In the genomic region with DNA sequence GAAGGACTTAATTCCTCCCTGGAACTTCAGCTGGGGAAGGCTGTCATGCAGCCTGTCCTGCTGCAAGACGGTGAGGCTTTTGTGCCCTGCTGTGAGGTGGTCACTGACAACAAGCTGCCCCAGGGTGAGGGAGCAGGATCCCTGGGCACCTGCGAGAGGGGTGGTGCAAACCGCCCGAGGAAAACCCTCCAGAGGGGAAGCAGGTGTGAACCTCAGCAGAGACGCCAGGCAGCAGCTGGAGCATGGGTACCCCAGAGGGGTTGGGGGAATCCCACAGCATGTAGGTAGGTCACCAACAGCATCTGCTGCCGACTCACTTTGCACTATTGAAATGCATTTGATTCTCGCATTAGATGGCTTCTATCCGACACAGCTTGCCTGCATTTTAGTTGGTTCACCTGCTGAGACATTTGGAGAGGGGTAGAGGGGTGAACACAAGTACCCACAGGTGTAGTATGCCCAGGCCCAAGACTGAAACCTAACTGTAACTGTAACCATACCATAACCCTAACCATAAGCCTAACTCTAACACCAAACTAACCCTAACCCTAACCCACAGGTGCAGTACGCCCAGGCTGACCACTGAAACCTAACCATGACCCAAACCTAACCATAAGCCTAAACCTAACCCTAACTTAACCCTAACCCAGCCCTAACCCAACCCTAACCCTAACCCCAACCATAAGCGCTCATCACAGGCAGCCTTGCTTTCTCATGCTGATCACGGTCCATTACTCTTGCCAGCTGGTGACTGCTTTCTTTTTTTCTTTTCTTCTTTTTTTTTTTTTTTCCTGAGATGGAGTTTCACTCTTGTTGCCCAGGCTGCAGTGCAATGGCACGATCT, we compare ENCODE assay signal across 28 cellular contexts.
DNase-seq lines count a peak whose midpoint lies in the region; ATAC-seq, FAIRE-seq and TF ChIP-seq lines count a peak whose summit lies in the region.
"Had no signal": no experiment of that assay in that cellular context is flagged by ENCODE, and none has a peak within 500 bp of the region (broad histone marks: within the 10 kb centered on the region; RNA-seq: fewer than 3 reads in every experiment).

No MANE protein-coding gene starts in this region.

- H3K9me3 Mint-ChIP-seq in stimulated activated naive B cell treated with anti-CD40 and anti-IgM and Interleukin-4, amounts not matched to agents 10 μg/mL and 1 μg/mL and 100 μg/mL, for 72 hours = no peaks in the 10 kb centered on the region
- H3K9me3 Mint-ChIP-seq: activated T-cell treated with anti-CD3 and anti-CD28 coated beads, Interleukin-2, amount 50 U/mL, for 24 hours; CD8-positive, alpha-beta T cell; nephron; stimulated activated naive CD8-positive, alpha-beta T cell treated with anti-CD3 and anti-CD28 coated beads, Interleukin-15, amount 100 ng/mL, for 72 hours had no signal

- H3K4me3 ChIP-seq in NB4 (ENCODE audit: low read depth, low read length) = no peak overlapping the region
- H3K4me3 ChIP-seq in bronchial epithelial cell (ENCODE audit: low read depth, low read length) = no peak overlapping the region
- no peak overlapping the region for H3K4me3 ChIP-seq in sigmoid colon
- H3K4me3 ChIP-seq: esophagus squamous epithelium, ovary, SJSA1, thyroid gland had no signal

- no peaks in the 10 kb centered on the region for H3K27me3 ChIP-seq in bronchial epithelial cell (ENCODE audit: control insufficient read depth, insufficient read depth, low read length)
- H3K27me3 ChIP-seq in sigmoid colon = peaks cover 5 to 33% (median 11%) of the 10 kb centered on the region in 3 donors
- H3K27me3 ChIP-seq: brain microvascular endothelial cell, ovary, thyroid gland had no signal

- no peaks in the 10 kb centered on the region for H3K9me3 ChIP-seq in sigmoid colon
- H3K9me3 ChIP-seq: esophagus squamous epithelium, ovary, thyroid gland had no signal

- peak overlapping the region in 1 of 2 donors; percentile 19 for H3K4me3 Mint-ChIP-seq in stimulated activated naive B cell treated with anti-CD40 and anti-IgM and Interleukin-4, amounts not matched to agents 10 μg/mL and 1 μg/mL and 100 μg/mL, for 72 hours
- H3K4me3 Mint-ChIP-seq: activated CD4-positive, alpha-beta T cell treated with anti-CD3 and anti-CD28 coated beads for 36 hours; activated T-cell treated with anti-CD3 and anti-CD28 coated beads, Interleukin-2, amount 50 U/mL, for 24 hours; CD8-positive, alpha-beta T cell; nephron; stimulated activated naive CD8-positive, alpha-beta T cell treated with anti-CD3 and anti-CD28 coated beads, Interleukin-15, amount 100 ng/mL, for 72 hours had no signal

- H3K27me3 Mint-ChIP-seq in stimulated activated naive B cell treated with anti-CD40 and anti-IgM and Interleukin-4, amounts not matched to agents 10 μg/mL and 1 μg/mL and 100 μg/mL, for 72 hours = peaks cover 17 to 37% of the 10 kb centered on the region in 2 donors

- no peak overlapping the region for H3K27ac ChIP-seq in sigmoid colon
- H3K27ac ChIP-seq: brain microvascular endothelial cell, esophagus squamous epithelium, ovary, SJSA1, thyroid gland had no signal

- H3K4me1 ChIP-seq in sigmoid colon = no peaks in the 10 kb centered on the region
- H3K4me1 ChIP-seq: esophagus squamous epithelium, SJSA1, thyroid gland had no signal

- TF ChIP-seq POLR2A in GM12892 (IDR thresholded peaks at IDR 0.05; ENCODE audit: low read depth, low read length) (no peak), NB4 (IDR thresholded peaks at IDR 0.05; ENCODE audit: extremely low read depth, insufficient read length) (no peak), sigmoid colon (IDR thresholded peaks at IDR 0.05) (no peak)

- TF ChIP-seq CTCF in NB4 (IDR thresholded peaks at IDR 0.05; ENCODE audit: low read depth, low read length) (no peak), bronchial epithelial cell (IDR thresholded peaks at IDR 0.05; ENCODE audit: insufficient read depth, low read length, severe bottlenecking) (no peak), sigmoid colon (IDR thresholded peaks at IDR 0.05) (no peak)

- intact Hi-C loops in sigmoid colon (cut with DNase I) = no loop called here

- no peak for DNase-seq in GM12892 (ENCODE audit: insufficient read length)
- peak; percentile 8 for DNase-seq in NB4 (ENCODE audit: low read depth)
- no peak for DNase-seq in bronchial epithelial cell (ENCODE audit: low read depth)
- no peak for DNase-seq in stimulated activated naive B cell treated with anti-CD40 and anti-IgM and Interleukin-4, amounts not matched to agents 10 μg/mL and 1 μg/mL and 100 μg/mL, for 72 hours
- DNase-seq in sigmoid colon = no peak
- DNase-seq in cerebellar cortex (ENCODE audit: low spot score) = no peak
- DNase-seq: activated CD4-positive, alpha-beta T cell treated with anti-CD3 and anti-CD28 coated beads for 36 hours; activated naive CD4-positive, alpha-beta T cell; activated T-cell treated with anti-CD3 and anti-CD28 coated beads, Interleukin-2, amount 50 U/mL, for 24 hours; brain microvascular endothelial cell; CD8-positive, alpha-beta T cell; cortex of kidney; DMS53; esophagus squamous epithelium; hippocampal formation; left ventricle myocardium superior; midbrain; NCI-H524 treated with DMSO at 0.1 percent for 48 hours; ovary; stimulated activated CD4-positive, alpha-beta T cell treated with anti-CD3 and anti-CD28 coated beads, Interleukin-12 subunit alpha, Interleukin-12 subunit beta, amount 100 ng/mL, for 4 hours; stimulated activated naive CD8-positive, alpha-beta T cell treated with anti-CD3 and anti-CD28 coated beads, Interleukin-15, amount 100 ng/mL, for 72 hours; T-helper 1 cell; thyroid gland had no signal

- H3K36me3 ChIP-seq in bronchial epithelial cell (ENCODE audit: control insufficient read depth, insufficient read depth, low read length) = no peaks in the 10 kb centered on the region
- H3K36me3 ChIP-seq in sigmoid colon = no peaks in the 10 kb centered on the region
- H3K36me3 ChIP-seq: brain microvascular endothelial cell, esophagus squamous epithelium, ovary, SJSA1, thyroid gland had no signal

- H3K27ac Mint-ChIP-seq in stimulated activated naive B cell treated with anti-CD40 and anti-IgM and Interleukin-4, amounts not matched to agents 10 μg/mL and 1 μg/mL and 100 μg/mL, for 72 hours = peak overlapping the region; percentile 56
- H3K27ac Mint-ChIP-seq: activated CD4-positive, alpha-beta T cell treated with anti-CD3 and anti-CD28 coated beads for 36 hours; activated T-cell treated with anti-CD3 and anti-CD28 coated beads, Interleukin-2, amount 50 U/mL, for 24 hours; CD8-positive, alpha-beta T cell; stimulated activated naive CD8-positive, alpha-beta T cell treated with anti-CD3 and anti-CD28 coated beads, Interleukin-15, amount 100 ng/mL, for 72 hours had no signal

- peak; percentile 54 to 67 for ATAC-seq in stimulated activated naive B cell treated with anti-CD40 and anti-IgM and Interleukin-4, amounts not matched to agents 10 μg/mL and 1 μg/mL and 100 μg/mL, for 72 hours (replicated peaks)
- ATAC-seq in HG02763 (IDR thresholded peaks at IDR 0.05; ENCODE audit: unreplicated experiment) = no peak
- ATAC-seq: activated CD4-positive, alpha-beta T cell treated with anti-CD3 and anti-CD28 coated beads for 36 hours; CD8-positive, alpha-beta T cell; HCT116; left ventricle myocardium superior; stimulated activated naive CD8-positive, alpha-beta T cell treated with anti-CD3 and anti-CD28 coated beads, Interleukin-15, amount 100 ng/mL, for 72 hours had no signal

- FAIRE-seq in GM12892 (lab: Jason Lieb, UNC) = peak; percentile 5
- FAIRE-seq in bronchial epithelial cell (lab: Jason Lieb, UNC) = peak; percentile 91
- FAIRE-seq: frontal cortex had no signal

- no peaks in the 10 kb centered on the region for H3K36me3 Mint-ChIP-seq in stimulated activated naive B cell treated with anti-CD40 and anti-IgM and Interleukin-4, amounts not matched to agents 10 μg/mL and 1 μg/mL and 100 μg/mL, for 72 hours
- H3K36me3 Mint-ChIP-seq: CD8-positive, alpha-beta T cell had no signal

- WGBS in sigmoid colon, 2 donors = 71 to 77% methylated on average over 12 of the region's 12 CpGs

- no peak for TF ChIP-seq EP300 in sigmoid colon (IDR thresholded peaks at IDR 0.05)

- H3K4me1 Mint-ChIP-seq in stimulated activated naive B cell treated with anti-CD40 and anti-IgM and Interleukin-4, amounts not matched to agents 10 μg/mL and 1 μg/mL and 100 μg/mL, for 72 hours = peaks cover 21 to 29% of the 10 kb centered on the region in 2 donors
- H3K4me1 Mint-ChIP-seq: nephron had no signal
